Comparison of ENCODE assay signal across 19 cellular contexts in the genomic region with DNA sequence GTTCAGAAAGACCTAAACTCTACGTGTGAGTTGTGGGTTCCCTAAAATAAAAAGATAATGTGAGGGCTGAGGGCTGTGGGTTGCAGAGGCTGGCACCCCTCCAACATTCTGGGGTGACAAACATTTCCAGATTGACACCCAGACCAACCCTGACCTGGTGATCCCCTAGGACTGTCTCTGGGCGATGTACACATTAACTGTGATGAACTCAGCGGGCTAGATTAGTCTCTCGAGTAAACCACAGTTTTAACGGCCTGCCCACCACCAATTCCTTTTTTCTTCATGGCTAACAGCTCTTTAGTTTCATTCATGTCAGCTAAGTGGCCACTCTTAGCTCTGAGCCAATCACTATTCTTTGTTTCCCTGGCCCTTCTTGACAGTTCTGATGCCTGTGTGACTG. TPM values are rescaled to one million over a fixed set of nuclear protein-coding genes. Genes with fewer than 3 reads are reported as not detected.
A peak's percentile ranks its signal among the peaks of the same experiment; 100 is the strongest.
DNase-seq lines count a peak whose midpoint lies in the region; ATAC-seq and TF ChIP-seq lines count a peak whose summit lies in the region.
"Had no signal": no experiment of that assay in that cellular context is flagged by ENCODE, and none has a peak within 500 bp of the region (broad histone marks: within the 10 kb centered on the region; RNA-seq: fewer than 3 reads in every experiment).

No MANE protein-coding gene starts in this region.

- ATAC-seq in GM19328 (IDR thresholded peaks at IDR 0.05; ENCODE audit: unreplicated experiment) = peak; percentile 42
- ATAC-seq in HG03175 (IDR thresholded peaks at IDR 0.05; ENCODE audit: unreplicated experiment) = peak; percentile 90
- ATAC-seq in psoas muscle = no peak
- no peak for ATAC-seq in HG03565 (IDR thresholded peaks at IDR 0.05; ENCODE audit: unreplicated experiment)
- ATAC-seq: activated naive CD8-positive, alpha-beta T cell treated with anti-CD3 and anti-CD28 coated beads, Interleukin-2, amount 50 U/mL, for 24 hours; esophagus mucosa had no signal

- H3K9me3 Mint-ChIP-seq in mesothelial cell of epicardium = no peaks in the 10 kb centered on the region
- H3K9me3 Mint-ChIP-seq: activated naive CD8-positive, alpha-beta T cell treated with anti-CD3 and anti-CD28 coated beads, Interleukin-2, amount 50 U/mL, for 24 hours had no signal

- peaks cover 3% of the 10 kb centered on the region for H3K4me1 Mint-ChIP-seq in mesothelial cell of epicardium
- H3K4me1 Mint-ChIP-seq: activated naive CD8-positive, alpha-beta T cell treated with anti-CD3 and anti-CD28 coated beads, Interleukin-2, amount 50 U/mL, for 24 hours had no signal

- no peak overlapping the region for H3K4me3 ChIP-seq in psoas muscle
- H3K4me3 ChIP-seq: GM23248 had no signal

- no peaks in the 10 kb centered on the region for H3K36me3 ChIP-seq in psoas muscle (ENCODE audit: insufficient read depth in 1 of 2, low read depth in 1 of 2)

- whole genome bisulfite sequencing in psoas muscle, 3 donors = 75 to 85% (median 84%) methylated on average over 5 of the region's 5 CpGs

- no peaks in the 10 kb centered on the region for H3K27me3 ChIP-seq in psoas muscle (ENCODE audit: insufficient read depth in 3 of 3, low read length in 2 of 3)

- no peak overlapping the region for H3K27ac Mint-ChIP-seq in mesothelial cell of epicardium
- H3K27ac Mint-ChIP-seq: activated naive CD8-positive, alpha-beta T cell treated with anti-CD3 and anti-CD28 coated beads, Interleukin-2, amount 50 U/mL, for 24 hours had no signal

- no peaks in the 10 kb centered on the region for H3K36me3 Mint-ChIP-seq in mesothelial cell of epicardium

- H3K9me3 ChIP-seq in psoas muscle = no peaks in the 10 kb centered on the region

- DNase-seq in DMS79 (lab: John Stamatoyannopoulos, UW) (peak; percentile 17), SKM-1 (lab: John Stamatoyannopoulos, UW; ENCODE audit: unreplicated experiment) (peak; percentile 38), psoas muscle (no peak), mesothelial cell of epicardium (ENCODE audit: low spot score in 2 of 2, unreplicated experiment in 2 of 2) (no peak)
- DNase-seq in activated CD4-positive, alpha-beta T cell treated with anti-CD3 and anti-CD28 coated beads for 1 hour = no peak
- DNase-seq: activated CD8-positive, alpha-beta memory T cell treated with anti-CD3 and anti-CD28 coated beads, Interleukin-2, amount 50 U/mL, for 48 hours; activated naive CD8-positive, alpha-beta T cell treated with anti-CD3 and anti-CD28 coated beads, Interleukin-2, amount 50 U/mL, for 24 hours; DMS153; GM23248; NCI-H510A treated with DMSO at 0.1 percent for 48 hours; stimulated activated CD4-positive, alpha-beta T cell treated with anti-CD3 and anti-CD28 coated beads, Interleukin-15, amount 100 ng/mL, for 24 hours had no signal

- no peak for TF ChIP-seq CTCF in psoas muscle (IDR thresholded peaks at IDR 0.05)
- no peak for TF ChIP-seq CTCF in mesothelial cell of epicardium (IDR thresholded peaks at IDR 0.05; ENCODE audit: unreplicated experiment)

- intact Hi-C loops in psoas muscle (cut with DNase I) = no loop called here

- H3K27me3 Mint-ChIP-seq in mesothelial cell of epicardium (ENCODE audit: low read depth) = no peaks in the 10 kb centered on the region
- H3K27me3 Mint-ChIP-seq: activated naive CD8-positive, alpha-beta T cell treated with anti-CD3 and anti-CD28 coated beads, Interleukin-2, amount 50 U/mL, for 24 hours had no signal

- no peak overlapping the region for H3K27ac ChIP-seq in psoas muscle
- H3K27ac ChIP-seq: GM23248 had no signal

- no peak overlapping the region for H3K4me3 Mint-ChIP-seq in mesothelial cell of epicardium
- H3K4me3 Mint-ChIP-seq: activated naive CD8-positive, alpha-beta T cell treated with anti-CD3 and anti-CD28 coated beads, Interleukin-2, amount 50 U/mL, for 24 hours had no signal

- peaks cover 4% of the 10 kb centered on the region for H3K4me1 ChIP-seq in psoas muscle

RNA-seq across cellular contexts. Expression of gene SIAH3, which starts 24.8 kb away (rescaled TPM):
- under 1 TPM in 2 of 4 donors, not detected in 2; 0.02 TPM for total RNA-seq in psoas muscle
- polyA plus RNA-seq in psoas muscle = under 1 TPM in 1 of 3 donors, not detected in 2; 0.03 TPM
- 0.42 to 0.57 TPM (median 0.51 TPM) in 3 replicates for total RNA-seq in mesothelial cell of epicardium
- total RNA-seq: GM23248, lung microvascular endothelial cell, Right ventricle myocardium superior had no signal
- polyA plus RNA-seq: AG04450, GM23248, urinary bladder had no signal

Comparison
In these comparisons a context has a peak if more than half of its experiments do, and no peak if none do; other contexts are left out.
1. DNase-seq: peak in DMS79 (single experiment) and SKM-1 (single experiment); none in psoas muscle (0 of 2), mesothelial cell of epicardium (0 of 2) and activated CD4-positive, alpha-beta T cell treated with anti-CD3 and anti-CD28 coated beads for 1 hour (single experiment).
2. ATAC-seq: peak in GM19328 (single experiment) and HG03175 (single experiment); none in psoas muscle (0 of 4) and HG03565 (single experiment).